33 cellular contexts compared by ENCODE assay signal in genomic region chr11:46726206-46726862, GRCh38. TPM values are rescaled to one million over a fixed set of nuclear protein-coding genes. Genes with fewer than 3 reads are reported as not detected.
"Had no signal": no experiment of that assay in that cellular context is flagged by ENCODE, and none has a peak within 500 bp of the region (broad histone marks: within the 10 kb centered on the region; RNA-seq: fewer than 3 reads in every experiment).

No MANE protein-coding gene starts in this region.

- H3K36me3 ChIP-seq: brain microvascular endothelial cell, gastroesophageal sphincter, left lung, ovary, sigmoid colon, stomach, suprapubic skin, tibial artery, upper lobe of right lung had no signal

- H3K4me3 ChIP-seq: gastroesophageal sphincter, hepatocyte, left lung, lung, ovary, psoas muscle, sigmoid colon, stomach, suprapubic skin, tibial artery, upper lobe of right lung had no signal

- H3K9me3 ChIP-seq: gastroesophageal sphincter, left lung, ovary, psoas muscle, sigmoid colon, stomach, suprapubic skin, tibial artery, upper lobe of right lung had no signal

- H3K27ac ChIP-seq: brain microvascular endothelial cell, gastroesophageal sphincter, hepatocyte, left lung, ovary, psoas muscle, sigmoid colon, stomach, suprapubic skin, tibial artery, upper lobe of right lung had no signal

- H3K4me1 ChIP-seq: gastroesophageal sphincter, left lung, psoas muscle, sigmoid colon, stomach, suprapubic skin, tibial artery, upper lobe of right lung had no signal

- H3K27me3 ChIP-seq: brain microvascular endothelial cell, gastroesophageal sphincter, hepatocyte, left lung, ovary, sigmoid colon, stomach, suprapubic skin, tibial artery, upper lobe of right lung had no signal

- DNase-seq: activated CD4-positive, alpha-beta T cell treated with anti-CD3 and anti-CD28 coated beads, Interleukin-2, amount 50 U/mL, for 1 hour; activated CD8-positive, alpha-beta T cell treated with anti-CD3 and anti-CD28 coated beads for 36 hours; activated gamma-delta T cell treated with Interleukin-2 at 50 U/mL for 16 hours; activated naive CD4-positive, alpha-beta T cell treated with anti-CD3 and anti-CD28 coated beads, Interleukin-2, amount 50 U/mL, for 16 hours; activated T-cell treated with anti-CD3 and anti-CD28 coated beads, Interleukin-2, amount 50 U/mL, for 4 hours; amniotic stem cell; brain microvascular endothelial cell; caudate nucleus; cortex of kidney; left lung; psoas muscle; sigmoid colon; small intestine; stimulated activated CD4-positive, alpha-beta T cell treated with anti-CD3 and anti-CD28 coated beads, Interleukin-1b, Interleukin-23, amount 100 ng/mL, for 48 hours; stimulated activated CD4-positive, alpha-beta T cell treated with anti-CD3 and anti-CD28 coated beads, Interleukin-4, amount 100 ng/mL, for 4 hours; stimulated activated CD8-positive, alpha-beta memory T cell treated with anti-CD3 and anti-CD28 coated beads, Interleukin-4, amount 100 ng/mL, for 48 hours; stomach; T-helper 17 cell; T1000; tibial artery; upper lobe of right lung had no signal

- ATAC-seq: activated CD8-positive, alpha-beta T cell treated with anti-CD3 and anti-CD28 coated beads for 36 hours; activated T-cell treated with anti-CD3 and anti-CD28 coated beads, Interleukin-2, amount 50 U/mL, for 4 hours; activated T-helper 17 cell treated with anti-CD3 and anti-CD28 coated beads, Interleukin-2, amount 50 U/mL, for 72 hours; gastroesophageal sphincter; left lung; psoas muscle; stimulated activated memory B cell treated with anti-CD40 and anti-IgM and Interleukin-4, amounts not matched to agents 10 μg/mL and 1 μg/mL and 100 μg/mL, for 72 hours; T-helper 17 cell; upper lobe of right lung had no signal

RNA-seq across cellular contexts. Expression of gene F2, which starts 7.3 kb away (rescaled TPM):
- total RNA-seq: activated CD8-positive, alpha-beta T cell treated with anti-CD3 and anti-CD28 coated beads for 36 hours; activated T-helper 17 cell treated with anti-CD3 and anti-CD28 coated beads, Interleukin-2, amount 50 U/mL, for 72 hours; endothelial cell of umbilical vein; fibroblast of lung; fibroblast of villous mesenchyme; kidney epithelial cell; left lung; mononuclear cell; T-helper 17 cell; upper lobe of right lung had no signal
- polyA plus RNA-seq: fibroblast of lung had no signal
